ENCODE assay signal across 9 cellular contexts in genomic region chr15:32861741-32862140, GRCh38.
DNase-seq lines count a peak whose midpoint lies in the region; FAIRE-seq and TF ChIP-seq lines count a peak whose summit lies in the region.
"Had no signal": no experiment of that assay in that cellular context is flagged by ENCODE, and none has a peak within 500 bp of the region (broad histone marks: within the 10 kb centered on the region; RNA-seq: fewer than 3 reads in every experiment).

No MANE protein-coding gene starts in this region.

- peak; percentile 22 to 30; a peak in 2 of 4 replicates for TF ChIP-seq RAD21 in H1 (IDR thresholded peaks at IDR 0.05 in 1 of 2, conservative IDR thresholded peaks at IDR 0.05 in 1 of 2; ENCODE audit: low read depth in 2 of 2, low read length in 2 of 2)

- no peak overlapping the region for H3K14ac ChIP-seq in H1 (ENCODE audit: insufficient read length)

- H3K18ac ChIP-seq in H1 (ENCODE audit: extremely low read depth, low read length) = peak overlapping the region; percentile 39; the same call in 1 of the 2 replicates

- no peak overlapping the region for H3K23ac ChIP-seq in H1 (ENCODE audit: insufficient read length)

- H2BK20ac ChIP-seq in H1 (ENCODE audit: low read length) = no peak overlapping the region

- no peaks in the 10 kb centered on the region for H3K23me2 ChIP-seq in H1 (ENCODE audit: low read depth, low read length)

- DNase-seq in H1 (ENCODE audit: low read depth in 1 of 2, low spot score in 2 of 2) = peak in 1 of 2 experiments; percentile 56
- peak; percentile 14 for DNase-seq in neural crest cell (ENCODE audit: low read depth, low spot score)
- DNase-seq in lower leg skin (ENCODE audit: low spot score in 2 of 2) = no peak
- DNase-seq in NCI-H187 (lab: John Stamatoyannopoulos, UW) = no peak
- DNase-seq in NCI-H748 treated with DMSO at 0.1 percent for 48 hours (lab: John Stamatoyannopoulos, UW) = no peak
- no peak for DNase-seq in RCC 7860 (ENCODE audit: low spot score)

- H3K4me1 ChIP-seq in BLaER1 (peaks cover 25% of the 10 kb centered on the region), KMS-11 (ENCODE audit: low read depth, poor library complexity, severe bottlenecking) (peaks cover 63% of the 10 kb centered on the region), H1 (replicated peaks in 1 of 4; ENCODE audit: control insufficient read depth in 3 of 4, insufficient read depth in 4 of 4, low read length in 3 of 4) (peaks cover 2 to 11% (median 6%) of the 10 kb centered on the region in 4 experiments; a peak in 6 of 7 replicates)

- TF ChIP-seq CTCF in KMS-11 (conservative IDR thresholded peaks at IDR 0.05; ENCODE audit: low read depth, low read length) (no peak), H1 (IDR thresholded peaks at IDR 0.05; ENCODE audit: control extremely low read depth in 1 of 3, insufficient read depth in 1 of 3, low read depth in 1 of 3, low read length in 3 of 3) (0 out of 4 replicates have a peak, but pooled peaks of 1 of the 3 experiments have one; percentile 2), neural crest cell (conservative IDR thresholded peaks at IDR 0.05) (no peak), lower leg skin (IDR thresholded peaks at IDR 0.05) (no peak)

- H3K9ac ChIP-seq in BLaER1 = peak overlapping the region; percentile 31; the same call in 1 of the 2 replicates
- peak overlapping the region; percentile 63 for H3K9ac ChIP-seq in KMS-11
- no peak overlapping the region for H3K9ac ChIP-seq in H1 (replicated peaks in 1 of 4; ENCODE audit: extremely low read depth in 1 of 4, low read depth in 3 of 4, low read length in 3 of 4)

- FAIRE-seq in H1 (lab: Jason Lieb, UNC) (peak; percentile 28), RCC 7860 (lab: Jason Lieb, UNC) (no peak)

- H3K36me3 ChIP-seq in BLaER1 (no peaks in the 10 kb centered on the region), KMS-11 (ENCODE audit: insufficient read depth) (no peaks in the 10 kb centered on the region), H1 (ENCODE audit: control insufficient read depth in 2 of 4, insufficient read depth in 4 of 4, low read length in 3 of 4) (no peaks in the 10 kb centered on the region)

- H4K5ac ChIP-seq in H1 (ENCODE audit: insufficient read length, low read depth, low read length) = no peak overlapping the region

- no peak overlapping the region for H4K91ac ChIP-seq in H1 (replicated peaks; ENCODE audit: insufficient read length, low read length)

- H3K9me3 Mint-ChIP-seq in neural crest cell = no peaks in the 10 kb centered on the region
- H3K9me3 Mint-ChIP-seq: central memory CD8-positive, alpha-beta T cell had no signal

- no peak overlapping the region for H3K4ac ChIP-seq in H1 (replicated peaks; ENCODE audit: insufficient read length, low read depth, low read length)

- no peak overlapping the region for H2BK5ac ChIP-seq in H1 (ENCODE audit: low read depth, low read length)

- no peak overlapping the region for H3K56ac ChIP-seq in H1 (replicated peaks; ENCODE audit: insufficient read length, low read depth, low read length)

- no peak overlapping the region for H3K27ac Mint-ChIP-seq in neural crest cell (ENCODE audit: unreplicated experiment)

- 0 out of 2 replicates have a peak overlapping the region, but pooled peaks have one; percentile 23 for H3K27ac ChIP-seq in BLaER1
- peak overlapping the region; percentile 74 for H3K27ac ChIP-seq in KMS-11
- no peak overlapping the region for H3K27ac ChIP-seq in H1 (ENCODE audit: low read depth, low read length)

- no peak overlapping the region for H2BK120ac ChIP-seq in H1 (replicated peaks; ENCODE audit: low read depth, low read length)

- TF ChIP-seq POLR2A in H1 (IDR thresholded peaks at IDR 0.05; ENCODE audit: control extremely low read depth in 1 of 2, low read depth in 2 of 2, low read length in 2 of 2) (no peak), lower leg skin (IDR thresholded peaks at IDR 0.05) (no peak)

- H3K79me2 ChIP-seq in KMS-11 (ENCODE audit: insufficient read depth, low read depth) (no peaks in the 10 kb centered on the region), H1 (ENCODE audit: control insufficient read depth in 1 of 2, insufficient read depth in 2 of 2, low read length in 2 of 2) (no peaks in the 10 kb centered on the region)

- no peak overlapping the region for H3K4me3 Mint-ChIP-seq in neural crest cell
- H3K4me3 Mint-ChIP-seq: central memory CD8-positive, alpha-beta T cell had no signal

- POLR2A ChIA-PET in H1 (lab: Charles Lee; ENCODE audit: partially characterized antibody) = no interaction called here

- CTCF ChIA-PET in H1 (lab: Charles Lee; ENCODE audit: partially characterized antibody) = interaction anchor here (0.5 to 5.0 kb wide), 8 partner anchors 8 to 200 kb away, joined by 3 to 25 read pairs (median 4); no protein-coding TSS in a partner anchor

- no peak overlapping the region for H2BK15ac ChIP-seq in H1 (ENCODE audit: low read length)

- intact Hi-C loops in lower leg skin (cut with DNase I; ENCODE audit: low total_unique reads) = no loop called here

- H3K36me3 Mint-ChIP-seq in neural crest cell (ENCODE audit: low read depth) = no peaks in the 10 kb centered on the region

- no peaks in the 10 kb centered on the region for H3K27me3 ChIP-seq in BLaER1
- no peaks in the 10 kb centered on the region for H3K27me3 ChIP-seq in KMS-11 (ENCODE audit: insufficient read depth, low read depth)
- H3K27me3 ChIP-seq in H1 (replicated peaks in 1 of 4; ENCODE audit: control insufficient read depth in 3 of 4, extremely low read depth in 1 of 4, insufficient read depth in 3 of 4, low read length in 3 of 4) = no peaks in the 10 kb centered on the region

- H2AFZ ChIP-seq in KMS-11 (ENCODE audit: low read depth) (peak overlapping the region; percentile 47), H1 (ENCODE audit: low read length) (peak overlapping the region; percentile 54; the same call in 1 of the 2 replicates)

- H3K79me1 ChIP-seq in H1 (ENCODE audit: low read depth, low read length) = no peaks in the 10 kb centered on the region

- peak overlapping the region; percentile 77 for H3K4me2 ChIP-seq in BLaER1
- H3K4me2 ChIP-seq in KMS-11 = peak overlapping the region; percentile 68
- no peak overlapping the region for H3K4me2 ChIP-seq in H1 (ENCODE audit: insufficient read depth in 1 of 2, low read depth in 2 of 2, low read length in 2 of 2)

- no peak for TF ChIP-seq EP300 in H1 (IDR thresholded peaks at IDR 0.05; ENCODE audit: borderline replicate concordance in 1 of 2, low read depth in 2 of 2, low read length in 2 of 2)

- peaks cover 15% of the 10 kb centered on the region for H3K27me3 Mint-ChIP-seq in neural crest cell (ENCODE audit: low read depth)
- H3K27me3 Mint-ChIP-seq: central memory CD8-positive, alpha-beta T cell had no signal

- H3K4me1 Mint-ChIP-seq in neural crest cell = peaks cover 15% of the 10 kb centered on the region

- H4K20me1 ChIP-seq in BLaER1 (no peaks in the 10 kb centered on the region), KMS-11 (ENCODE audit: insufficient read depth) (no peaks in the 10 kb centered on the region), H1 (replicated peaks in 1 of 2; ENCODE audit: control insufficient read depth in 1 of 2, insufficient read depth in 2 of 2, low read length in 2 of 2) (no peaks in the 10 kb centered on the region)

- H3K4me3 ChIP-seq in BLaER1 (peak overlapping the region; percentile 40), KMS-11 (IDR thresholded peaks at IDR 0.05; ENCODE audit: insufficient read depth, low read depth, low read length) (no peak overlapping the region), H1 (ENCODE audit: extremely low read depth in 1 of 4, insufficient read depth in 2 of 4, low read depth in 3 of 4, low read length in 4 of 4) (no peak overlapping the region), lower leg skin (ENCODE audit: low read depth, poor library complexity, severe bottlenecking) (no peak overlapping the region)

- H2AK5ac ChIP-seq in H1 (ENCODE audit: low read depth, low read length) = no peak overlapping the region

- H4K8ac ChIP-seq in H1 (ENCODE audit: extremely low read depth, insufficient read depth, low read length) = no peak overlapping the region

- 54% methylated on average over 14 of the region's 14 CpGs; no CpG with 5 or more reads in 1 of the 2 experiments for WGBS in H1 (ENCODE audit: extremely low coverage in 1 of 2, insufficient coverage in 1 of 2, insufficient read length in 1 of 2, insufficient replicate concordance in 2 of 2, low coverage in 1 of 2, low lambda C conversion rate in 2 of 2, missing lambda C conversion rate in 1 of 2), 2 experiments
- 14 to 24% methylated on average over 14 of the region's 14 CpGs for WGBS in lower leg skin, 2 donors

- H2BK12ac ChIP-seq in H1 (ENCODE audit: low read depth, low read length) = no peak overlapping the region; the same call in 1 of the 2 replicates

- H3K9me3 ChIP-seq in BLaER1 = no peaks in the 10 kb centered on the region
- H3K9me3 ChIP-seq in H1 (ENCODE audit: insufficient read depth in 2 of 2, low read depth in 1 of 2, low read length in 1 of 2) = no peaks in the 10 kb centered on the region

TF ChIP-seq in H1, 55 proteins besides CTCF, POLR2A, EP300 and RAD21:
- TF ChIP-seq ATF3 (IDR thresholded peaks at IDR 0.05; ENCODE audit: insufficient read depth, low read depth, low read length) = no peak
- peak; percentile 57 for TF ChIP-seq MAX (IDR thresholded peaks at IDR 0.05)

Comparison
In these comparisons a context has a peak if more than half of its experiments do, and no peak if none do; other contexts are left out.
1. H3K4me2 ChIP-seq: peak in BLaER1 (single experiment) and KMS-11 (single experiment); none in H1 (0 of 2).
2. H3K9ac ChIP-seq: peak in BLaER1 (single experiment) and KMS-11 (single experiment); none in H1 (0 of 4).